8 cellular contexts compared by ENCODE assay signal in the genomic region with DNA sequence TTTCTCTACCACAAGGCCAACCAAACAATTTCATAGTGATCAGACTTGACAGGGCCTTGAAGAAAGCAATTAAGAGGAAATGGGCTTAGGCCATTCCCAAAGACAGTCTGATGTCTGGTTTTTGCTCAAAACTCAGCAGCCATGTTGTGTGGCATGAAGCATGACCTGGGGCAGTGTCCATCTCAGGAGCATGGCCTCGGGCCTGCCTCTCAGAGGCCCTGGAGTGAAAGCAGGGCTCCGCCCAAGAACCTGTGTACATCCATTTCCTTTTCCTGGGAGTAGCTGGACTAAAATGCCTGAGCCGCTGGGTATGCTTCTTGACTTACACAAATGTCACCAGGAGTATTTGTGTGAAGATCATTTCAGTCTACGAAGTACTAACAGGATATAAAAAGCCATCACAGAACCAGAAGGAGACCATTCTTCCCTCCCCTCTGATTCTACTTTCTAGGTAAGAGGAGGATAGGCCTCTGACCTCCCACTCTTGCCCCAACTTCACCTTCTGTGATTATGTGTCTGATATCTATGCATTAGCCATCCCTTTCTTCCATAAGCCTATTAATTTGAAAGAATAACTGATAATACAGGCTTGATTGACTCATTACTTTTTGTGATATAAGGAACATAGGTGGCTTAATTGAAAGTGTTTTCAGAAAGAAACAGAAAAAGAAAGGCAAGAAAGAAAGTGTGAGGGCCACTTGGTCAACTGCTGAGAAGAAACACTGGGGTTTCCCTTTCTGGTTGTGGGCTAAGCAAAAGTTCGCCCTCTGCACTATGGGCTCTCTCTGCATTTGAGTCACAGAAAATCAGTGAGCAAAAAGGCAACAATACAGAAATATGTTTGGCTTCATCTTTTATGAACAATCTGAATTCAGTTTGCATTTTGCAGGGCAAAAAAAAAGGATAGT.
DNase-seq lines count a peak whose midpoint lies in the region; ATAC-seq and TF ChIP-seq lines count a peak whose summit lies in the region.

No MANE protein-coding gene starts in this region.

- no peaks in the 10 kb centered on the region for H3F3A ChIP-seq in MM.1S (ENCODE audit: insufficient read depth, low read length)

- H3K4me1 ChIP-seq in MM.1S (ENCODE audit: low read length) = no peaks in the 10 kb centered on the region

- DNase-seq in T-helper 17 cell (no peak), natural killer cell (no peak), DMS153 treated with DMSO at 0.1 percent for 48 hours (lab: John Stamatoyannopoulos, UW; ENCODE audit: unreplicated experiment) (no peak), MM.1S (no peak)
- no peak for DNase-seq in activated CD4-positive, CD25-positive, alpha-beta regulatory T cell (lab: John Stamatoyannopoulos, UW)
- DNase-seq in stimulated activated naive CD4-positive, alpha-beta T cell (lab: John Stamatoyannopoulos, UW) = no peak

- H3K36me3 Mint-ChIP-seq in T-helper 17 cell (ENCODE audit: low read depth) (peaks cover 8% of the 10 kb centered on the region), natural killer cell (no peaks in the 10 kb centered on the region)

- no peaks in the 10 kb centered on the region for H3K27me3 Mint-ChIP-seq in T-helper 17 cell
- no peaks in the 10 kb centered on the region for H3K27me3 Mint-ChIP-seq in natural killer cell (ENCODE audit: low read depth in 2 of 2)

- no peaks in the 10 kb centered on the region for H3K36me3 ChIP-seq in MM.1S (replicated peaks; ENCODE audit: insufficient read depth, low read length)

- H4K20me1 ChIP-seq in MM.1S (ENCODE audit: insufficient read depth, low read length) = no peaks in the 10 kb centered on the region

- H3K27ac ChIP-seq in MM.1S (ENCODE audit: low read length) = no peak overlapping the region

- H3K9me3 Mint-ChIP-seq in natural killer cell = no peaks in the 10 kb centered on the region

- no peaks in the 10 kb centered on the region for H3K27me3 ChIP-seq in MM.1S (replicated peaks; ENCODE audit: insufficient read depth, low read length)

- no peak overlapping the region for H3K4me2 ChIP-seq in MM.1S (ENCODE audit: low read depth, low read length)

- ATAC-seq in GM18519 (IDR thresholded peaks at IDR 0.05; ENCODE audit: low FRiP score, unreplicated experiment) = peak; percentile 88
- ATAC-seq in GM21786 (IDR thresholded peaks at IDR 0.05; ENCODE audit: unreplicated experiment) = peak; percentile 92
- ATAC-seq in T-helper 17 cell = no peak
- peak in 1 of 3 donors; percentile 66 for ATAC-seq in natural killer cell

- H3K4me1 Mint-ChIP-seq in T-helper 17 cell (peaks cover 21% of the 10 kb centered on the region), natural killer cell (peaks cover 12 to 22% of the 10 kb centered on the region in 2 donors)

- H3K27ac Mint-ChIP-seq in T-helper 17 cell (peak overlapping the region; percentile 61), natural killer cell (peak overlapping the region; percentile 1 to 32)

- no peaks in the 10 kb centered on the region for H3K9me2 ChIP-seq in MM.1S (replicated peaks; ENCODE audit: insufficient read depth, low read length)

- no peak overlapping the region for H3K4me3 ChIP-seq in MM.1S (ENCODE audit: low read length)

- TF ChIP-seq CTCF in natural killer cell (IDR thresholded peaks at IDR 0.05) (no peak), MM.1S (IDR thresholded peaks at IDR 0.05; ENCODE audit: low read length) (no peak)

- intact Hi-C loops in natural killer cell (cut with micrococcal nuclease) = no loop called here

- no peak overlapping the region for H2AFZ ChIP-seq in MM.1S (ENCODE audit: low read length)

- H3K4me3 Mint-ChIP-seq in T-helper 17 cell = no peak overlapping the region
- H3K4me3 Mint-ChIP-seq in natural killer cell = no peak overlapping the region

- no peak overlapping the region for H3K9ac ChIP-seq in MM.1S (ENCODE audit: low read length)

- no peaks in the 10 kb centered on the region for H3K9me3 ChIP-seq in T-helper 17 cell (ENCODE audit: control insufficient read depth, low read length, poor library complexity, severe bottlenecking)
- no peaks in the 10 kb centered on the region for H3K9me3 ChIP-seq in MM.1S (replicated peaks; ENCODE audit: insufficient read depth, low read length)

- no peaks in the 10 kb centered on the region for H3K79me2 ChIP-seq in MM.1S (ENCODE audit: low read length)
